Comparison of ENCODE assay signal across 25 cellular contexts in genomic region chr16:27561216-27561615, GRCh38. TPM values are rescaled to one million over a fixed set of nuclear protein-coding genes. Genes with fewer than 3 reads are reported as not detected.
DNase-seq lines count a peak whose midpoint lies in the region; ATAC-seq, FAIRE-seq and TF ChIP-seq lines count a peak whose summit lies in the region.
"Had no signal": no experiment of that assay in that cellular context is flagged by ENCODE, and none has a peak within 500 bp of the region (broad histone marks: within the 10 kb centered on the region; RNA-seq: fewer than 3 reads in every experiment).

No MANE protein-coding gene starts in this region.

- peaks cover 2% of the 10 kb centered on the region; the same call in 1 of the 2 replicates for H4K20me1 ChIP-seq in GM23338 (replicated peaks; ENCODE audit: insufficient read depth)
- no peaks in the 10 kb centered on the region for H4K20me1 ChIP-seq in endothelial cell of umbilical vein (replicated peaks; ENCODE audit: control insufficient read depth, extremely low read depth, insufficient read depth, low read length)

- H3K27ac ChIP-seq in GM23338 (ENCODE audit: low read depth), result no peak overlapping the region
- peak overlapping the region in 3 of 4 donors; percentile 62 to 85 (median 62) for H3K27ac ChIP-seq in body of pancreas
- H3K27ac ChIP-seq in endothelial cell of umbilical vein (ENCODE audit: insufficient read depth, low read depth, low read length), result no peak overlapping the region
- H3K27ac ChIP-seq in sigmoid colon, result no peak overlapping the region
- H3K27ac ChIP-seq: HL-60, PC-9, SJSA1 had no signal

- H3K4me3 Mint-ChIP-seq in GM23338 (no peak overlapping the region), osteocyte (ENCODE audit: unreplicated experiment) (no peak overlapping the region)
- H3K4me3 Mint-ChIP-seq: B cell; CD14-positive monocyte; CD8-positive, alpha-beta memory T cell had no signal

- H3K9me2 ChIP-seq in GM23338 (ENCODE audit: insufficient read depth), result no peaks in the 10 kb centered on the region

- H3K4me2 ChIP-seq in GM23338, result no peak overlapping the region
- H3K4me2 ChIP-seq in endothelial cell of umbilical vein (ENCODE audit: insufficient read depth, low read length), result no peak overlapping the region
- H3K4me2 ChIP-seq: PC-9 had no signal

- DNase-seq in GM23338 (ENCODE audit: low spot score), result peak; percentile 6
- DNase-seq in body of pancreas, result no peak
- peak; percentile 49 for DNase-seq in endothelial cell of umbilical vein (ENCODE audit: low read depth, low spot score)
- peak; percentile 14 for DNase-seq in sigmoid colon
- DNase-seq in HTR-8/SVneo (ENCODE audit: insufficient read length, low spot score), result no peak
- no peak for DNase-seq in 8988T
- no peak for DNase-seq in NCI-H1694 (lab: John Stamatoyannopoulos, UW)
- DNase-seq in osteocyte (ENCODE audit: extremely low spot score, unreplicated experiment), result no peak
- DNase-seq: Calu3; CD8-positive, alpha-beta memory T cell; Karpas-422; NCI-H1417 treated with DMSO at 0.1 percent for 48 hours; NCI-H187 treated with DMSO at 0.1 percent for 48 hours; NCI-H2171 treated with DMSO at 0.1 percent for 48 hours; NCI-H446; NCI-H524 treated with DMSO at 0.1 percent for 48 hours; PC-9; Right ventricle myocardium superior; RPMI8226 had no signal

- H3K36me3 Mint-ChIP-seq in GM23338 (ENCODE audit: low read depth) (no peaks in the 10 kb centered on the region), osteocyte (ENCODE audit: unreplicated experiment) (peaks cover 2% of the 10 kb centered on the region)

- H3K27me3 Mint-ChIP-seq in GM23338 (ENCODE audit: insufficient read depth, low read depth, poor library complexity) (peaks cover 3% of the 10 kb centered on the region), osteocyte (ENCODE audit: unreplicated experiment) (no peaks in the 10 kb centered on the region)
- H3K27me3 Mint-ChIP-seq: B cell; CD8-positive, alpha-beta memory T cell had no signal

- POLR2A ChIA-PET in endothelial cell of umbilical vein (lab: Charles Lee), result no interaction called here

- BruUV-seq in endothelial cell of umbilical vein (replicated peaks; lab: Mats Ljungman, UMichigan), result no TSS peak

- no peaks in the 10 kb centered on the region for H3K9me1 ChIP-seq in endothelial cell of umbilical vein (replicated peaks; ENCODE audit: control insufficient read depth, extremely low read depth, insufficient read depth, low read length)

- no peak for FAIRE-seq in endothelial cell of umbilical vein (lab: Jason Lieb, UNC)
- FAIRE-seq in HTR-8/SVneo (lab: Jason Lieb, UNC), result no peak
- FAIRE-seq: GM19239, H54 had no signal

- CTCF ChIA-PET in endothelial cell of umbilical vein (lab: Charles Lee), result interaction anchor here (0.6 to 2.0 kb wide), 3 partner anchors 11 to 509 kb away, joined by 3 to 5 read pairs (median 4); partner anchors contain the start of genes GTF3C1 and KATNIP

- whole genome bisulfite sequencing in body of pancreas, 2 donors, result 89 to 90% methylated on average over 8 of the region's 8 CpGs
- WGBS in sigmoid colon, 2 donors, result 94 to 96% methylated on average over 8 of the region's 8 CpGs

- H3K27ac Mint-ChIP-seq in GM23338 (no peak overlapping the region), osteocyte (ENCODE audit: unreplicated experiment) (no peak overlapping the region)
- H3K27ac Mint-ChIP-seq: B cell; CD8-positive, alpha-beta memory T cell had no signal

- no peak overlapping the region for H3K4me3 ChIP-seq in GM23338
- H3K4me3 ChIP-seq in body of pancreas, result no peak overlapping the region
- H3K4me3 ChIP-seq in endothelial cell of umbilical vein (replicated peaks in 1 of 3; ENCODE audit: insufficient read depth in 1 of 3, low read depth in 1 of 3, low read length in 3 of 3), result no peak overlapping the region
- H3K4me3 ChIP-seq in sigmoid colon, result no peak overlapping the region
- H3K4me3 ChIP-seq: PC-9, SJSA1 had no signal

- no peak for TF ChIP-seq EP300 in sigmoid colon (IDR thresholded peaks at IDR 0.05)

- H2AFZ ChIP-seq in GM23338 (no peak overlapping the region), endothelial cell of umbilical vein (ENCODE audit: low read depth, low read length) (no peak overlapping the region)
- H2AFZ ChIP-seq: PC-9 had no signal

- dilution Hi-C loops in endothelial cell of umbilical vein (cut with MboI; ENCODE audit: extremely low pct_ligation_motif_present, low sequenced_read_pairs), result no loop called here

- intact Hi-C loops in body of pancreas (cut with DNase I) (no loop called here), endothelial cell of umbilical vein (cut with micrococcal nuclease) (no loop called here), sigmoid colon (cut with DNase I) (no loop called here)

- H3K4me1 ChIP-seq in GM23338 (ENCODE audit: insufficient read depth) (no peaks in the 10 kb centered on the region), body of pancreas (peaks cover 42% of the 10 kb centered on the region), endothelial cell of umbilical vein (ENCODE audit: control insufficient read depth, extremely low read depth, insufficient read depth, low read length) (no peaks in the 10 kb centered on the region), sigmoid colon (no peaks in the 10 kb centered on the region)
- H3K4me1 ChIP-seq: SJSA1 had no signal

- H3K79me2 ChIP-seq in GM23338 (replicated peaks; ENCODE audit: insufficient read depth), result no peaks in the 10 kb centered on the region
- no peaks in the 10 kb centered on the region for H3K79me2 ChIP-seq in endothelial cell of umbilical vein (ENCODE audit: control insufficient read depth, insufficient read depth, low read length)

- H3K9ac ChIP-seq in endothelial cell of umbilical vein (replicated peaks; ENCODE audit: extremely low read depth, insufficient read depth, low read length), result no peak overlapping the region

- H3F3A ChIP-seq in GM23338 (replicated peaks; ENCODE audit: low read depth), result no peaks in the 10 kb centered on the region

- H3K9me3 Mint-ChIP-seq in GM23338 (no peaks in the 10 kb centered on the region), osteocyte (ENCODE audit: unreplicated experiment) (no peaks in the 10 kb centered on the region)
- H3K9me3 Mint-ChIP-seq: CD14-positive monocyte; CD8-positive, alpha-beta memory T cell had no signal

- H3K36me3 ChIP-seq in GM23338 (ENCODE audit: insufficient read depth), result no peaks in the 10 kb centered on the region; the same call in 1 of the 2 replicates
- H3K36me3 ChIP-seq in body of pancreas (replicated peaks in 1 of 2; ENCODE audit: insufficient read depth in 1 of 2, low read depth in 2 of 2), result no peaks in the 10 kb centered on the region
- H3K36me3 ChIP-seq in endothelial cell of umbilical vein (ENCODE audit: control insufficient read depth in 2 of 2, extremely low read depth in 1 of 2, insufficient read depth in 2 of 2, low read length in 2 of 2), result no peaks in the 10 kb centered on the region
- H3K36me3 ChIP-seq in sigmoid colon, result peaks cover 0 to 5% (median 0%) of the 10 kb centered on the region in 4 donors
- H3K36me3 ChIP-seq: SJSA1 had no signal

- no peak for ATAC-seq in GM23338
- ATAC-seq in body of pancreas, result no peak

- TF ChIP-seq CTCF in GM23338 (conservative IDR thresholded peaks at IDR 0.05; ENCODE audit: low read depth in 2 of 2) (no peak), body of pancreas (IDR thresholded peaks at IDR 0.05) (no peak), endothelial cell of umbilical vein (IDR thresholded peaks at IDR 0.05; ENCODE audit: extremely low read depth in 1 of 2, insufficient read depth in 1 of 2, low read depth in 1 of 2, low read length in 2 of 2) (no peak), sigmoid colon (IDR thresholded peaks at IDR 0.05) (no peak), osteocyte (IDR thresholded peaks at IDR 0.05) (no peak)

- H3K27me3 ChIP-seq in GM23338 (ENCODE audit: insufficient read depth) (no peaks in the 10 kb centered on the region), body of pancreas (no peaks in the 10 kb centered on the region), endothelial cell of umbilical vein (ENCODE audit: control insufficient read depth in 2 of 2, insufficient read depth in 2 of 2, low read length in 2 of 2) (no peaks in the 10 kb centered on the region), sigmoid colon (no peaks in the 10 kb centered on the region)
- H3K27me3 ChIP-seq: SJSA1 had no signal

- no peaks in the 10 kb centered on the region for H3K4me1 Mint-ChIP-seq in GM23338
- peaks cover 1% of the 10 kb centered on the region for H3K4me1 Mint-ChIP-seq in osteocyte (ENCODE audit: unreplicated experiment)
- H3K4me1 Mint-ChIP-seq: CD8-positive, alpha-beta memory T cell had no signal

- no peak for TF ChIP-seq POLR2A in body of pancreas (IDR thresholded peaks at IDR 0.05)
- TF ChIP-seq POLR2A in endothelial cell of umbilical vein (IDR thresholded peaks at IDR 0.05; ENCODE audit: low read depth, low read length), result no peak
- TF ChIP-seq POLR2A in sigmoid colon (IDR thresholded peaks at IDR 0.05), result no peak

- H3K9me3 ChIP-seq in body of pancreas, result no peaks in the 10 kb centered on the region
- no peaks in the 10 kb centered on the region for H3K9me3 ChIP-seq in endothelial cell of umbilical vein (replicated peaks; ENCODE audit: control insufficient read depth, insufficient read depth, low read length)
- no peaks in the 10 kb centered on the region for H3K9me3 ChIP-seq in sigmoid colon
- H3K9me3 ChIP-seq: SJSA1 had no signal

RNA-seq across cellular contexts. Expression of gene KATNIP, which starts 11.3 kb away (rescaled TPM):
- 6.6 and 11.8 TPM in 2 replicates for total RNA-seq in GM23338 (2014; rRNA removed; shearing (Covaris generic))
- polyA plus RNA-seq in GM23338 (2016; fragmentation: Nextera tagmentation; extraction: Ambion mirVana), result 7.0 and 8.6 TPM in 2 replicates
- total RNA-seq in body of pancreas, result 10 to 100 TPM; 23.4 to 25.7 TPM
- 26.8 and 30.7 TPM in 2 replicates for total RNA-seq in endothelial cell of umbilical vein
- 14.7 and 15.6 TPM in 2 replicates for polyA plus RNA-seq in endothelial cell of umbilical vein
- polyA plus RNA-seq in endothelial cell of umbilical vein (2011; cell fraction: cytosol; rRNA removed), result 12.5 and 15.3 TPM in 2 replicates
- 86.0 and 92.8 TPM in 2 replicates for polyA plus RNA-seq in endothelial cell of umbilical vein (2011; cell fraction: nucleus; rRNA removed)
- 17.0 and 20.2 TPM in 2 replicates for polyA plus RNA-seq in endothelial cell of umbilical vein (2012)
- 34.2 and 58.6 TPM in 2 replicates for polyA minus RNA-seq in endothelial cell of umbilical vein
- 11.2 TPM for polyA minus RNA-seq in endothelial cell of umbilical vein (2011; cell fraction: cytosol; rRNA and poly(A)+ RNA removed)
- 53.7 and 66.1 TPM in 2 replicates for polyA minus RNA-seq in endothelial cell of umbilical vein (2011; cell fraction: nucleus; rRNA and poly(A)+ RNA removed)
- 10 to 100 TPM; 12.8 to 31.9 (median 16.2) TPM for total RNA-seq in sigmoid colon
- polyA plus RNA-seq in sigmoid colon, result 10 to 100 TPM in 1 of 3 donors, 1 to 10 TPM in 2; 6.7 to 19.7 (median 7.2) TPM
- total RNA-seq in osteocyte, result 30.0 and 31.7 TPM in 2 replicates

RNA-seq across cellular contexts. Expression of gene GTF3C1, which starts 11.5 kb away (rescaled TPM):
- total RNA-seq in GM23338 (2014; rRNA removed; shearing (Covaris generic)), result 138 and 141 TPM in 2 replicates
- 78.5 and 90.6 TPM in 2 replicates for polyA plus RNA-seq in GM23338 (2016; fragmentation: Nextera tagmentation; extraction: Ambion mirVana)
- total RNA-seq in body of pancreas, result 100 to 1,000 TPM in 1 of 2 donors, 10 to 100 TPM in 1; 38.7 to 161 TPM
- 79.3 and 86.1 TPM in 2 replicates for total RNA-seq in endothelial cell of umbilical vein
- polyA plus RNA-seq in endothelial cell of umbilical vein, result 58.1 and 70.5 TPM in 2 replicates
- polyA plus RNA-seq in endothelial cell of umbilical vein (2011; cell fraction: cytosol; rRNA removed), result 51.1 and 58.0 TPM in 2 replicates
- polyA plus RNA-seq in endothelial cell of umbilical vein (2011; cell fraction: nucleus; rRNA removed), result 103 and 120 TPM in 2 replicates
- polyA plus RNA-seq in endothelial cell of umbilical vein (2012), result 51.9 and 66.0 TPM in 2 replicates
- 99.7 and 102 TPM in 2 replicates for polyA minus RNA-seq in endothelial cell of umbilical vein
- 53.7 TPM for polyA minus RNA-seq in endothelial cell of umbilical vein (2011; cell fraction: cytosol; rRNA and poly(A)+ RNA removed)
- 73.4 and 77.7 TPM in 2 replicates for polyA minus RNA-seq in endothelial cell of umbilical vein (2011; cell fraction: nucleus; rRNA and poly(A)+ RNA removed)
- 10 to 100 TPM; 35.0 to 74.2 (median 44.6) TPM for total RNA-seq in sigmoid colon
- polyA plus RNA-seq in sigmoid colon, result 10 to 100 TPM in 2 of 3 donors, 1 to 10 TPM in 1; 9.0 to 37.5 (median 15.0) TPM
- 90.4 and 92.3 TPM in 2 replicates for total RNA-seq in osteocyte

Comparison
In these comparisons a context has a peak if more than half of its experiments do, and no peak if none do; other contexts are left out.
1. DNase-seq: peak in GM23338 (single experiment), endothelial cell of umbilical vein (single experiment) and sigmoid colon (single experiment); none in body of pancreas (0 of 4), HTR-8/SVneo (single experiment), 8988T (single experiment), NCI-H1694 (single experiment) and osteocyte (single experiment).
2. H3K27ac ChIP-seq: peak in body of pancreas (3 of 4); none in GM23338 (single experiment), endothelial cell of umbilical vein (single experiment) and sigmoid colon (0 of 4).